Comparison of ENCODE assay signal across 23 cellular contexts in the genomic region with DNA sequence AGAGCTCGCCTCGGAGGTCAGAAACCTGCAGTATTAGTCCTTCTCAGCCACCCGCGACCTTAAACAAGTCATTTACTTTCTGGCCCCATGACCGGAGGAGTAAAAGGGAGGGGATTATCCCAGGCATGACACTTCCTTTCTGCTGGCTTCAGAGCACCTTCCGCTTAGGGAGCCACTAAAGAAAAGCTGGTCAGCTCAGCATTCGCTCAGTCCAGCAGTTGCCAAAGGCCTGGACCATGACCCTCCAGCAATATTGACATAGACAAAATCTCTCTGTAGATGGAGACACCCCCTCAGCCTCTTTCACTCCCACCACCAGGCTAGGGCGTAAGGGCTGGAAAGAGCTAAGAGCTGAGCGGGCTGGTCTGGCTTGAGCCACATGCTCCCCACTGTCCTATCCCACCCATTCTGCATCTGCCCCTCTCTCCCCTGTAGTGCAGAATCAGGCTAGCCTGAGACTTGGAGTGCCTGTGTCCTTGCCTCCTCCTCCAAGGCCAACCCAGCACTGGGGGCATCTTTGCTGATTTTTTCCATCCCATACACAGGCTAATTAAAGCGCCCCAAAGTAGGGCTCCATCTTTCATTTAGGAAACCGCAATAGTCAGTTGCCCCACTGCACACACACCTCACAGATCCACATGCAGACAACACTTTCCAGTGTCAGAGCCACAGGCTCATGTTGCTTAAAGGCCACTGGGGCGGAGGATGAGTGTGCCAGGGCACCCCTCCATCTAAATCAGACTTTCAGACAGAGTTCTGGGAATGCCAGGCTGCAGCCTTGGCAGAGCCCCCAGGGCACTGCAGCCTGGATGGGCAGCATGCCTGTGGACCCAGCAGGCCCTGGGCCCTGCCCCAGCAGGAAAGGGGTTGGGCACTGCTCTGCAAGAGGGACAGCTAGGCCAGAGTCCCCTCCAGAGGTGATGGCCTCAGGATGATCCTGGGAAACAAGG. TPM values are rescaled to one million over a fixed set of nuclear protein-coding genes. Genes with fewer than 3 reads are reported as not detected.
DNase-seq lines count a peak whose midpoint lies in the region; ATAC-seq, FAIRE-seq and TF ChIP-seq lines count a peak whose summit lies in the region.
"Had no signal": no experiment of that assay in that cellular context is flagged by ENCODE, and none has a peak within 500 bp of the region (broad histone marks: within the 10 kb centered on the region; RNA-seq: fewer than 3 reads in every experiment).

No MANE protein-coding gene starts in this region.

- no peak for TF ChIP-seq POLR2A in K562 (conservative IDR thresholded peaks at IDR 0.05)

- H3K27me3 ChIP-seq in K562 (ENCODE audit: control insufficient read depth in 2 of 2, insufficient read depth in 2 of 2, low read length in 2 of 2) (peaks cover 0 to 45% of the 10 kb centered on the region in 2 experiments; a peak in 3 of 5 replicates), neuronal stem cell (ENCODE audit: control insufficient read depth in 3 of 3, insufficient read depth in 3 of 3, low read depth in 1 of 3, low read length in 3 of 3) (peaks cover 0 to 17% (median 0%) of the 10 kb centered on the region in 3 experiments)
- H3K27me3 ChIP-seq: BLaER1 had no signal

- H3K79me1 ChIP-seq in neuronal stem cell (ENCODE audit: low read depth, low read length): no peaks in the 10 kb centered on the region

- H2BK5ac ChIP-seq in neuronal stem cell (ENCODE audit: low read length): no peak overlapping the region

- H2BK12ac ChIP-seq in neuronal stem cell (ENCODE audit: low read length): no peak overlapping the region

- TF ChIP-seq RAD21 in K562 (CRISPR knock-in tag; conservative IDR thresholded peaks at IDR 0.05 in 1 of 2, IDR thresholded peaks at IDR 0.05 in 1 of 2): no peak

- no peak overlapping the region for H3K9ac ChIP-seq in K562 (ENCODE audit: insufficient read depth in 1 of 2, low read depth in 2 of 2, low read length in 2 of 2)
- H3K9ac ChIP-seq in neuronal stem cell (ENCODE audit: low read depth, low read length, poor library complexity): peak overlapping the region; percentile 31
- H3K9ac ChIP-seq: BLaER1, GM23248 had no signal

- TF ChIP-seq CTCF in K562 (IDR thresholded peaks at IDR 0.05 in 2 of 3, conservative IDR thresholded peaks at IDR 0.05 in 1 of 3; ENCODE audit: insufficient read depth in 2 of 3, low read depth in 1 of 3, low read length in 3 of 3): no peak

- no peaks in the 10 kb centered on the region for H3K36me3 ChIP-seq in K562 (ENCODE audit: control insufficient read depth, insufficient read depth, low read length)
- H3K36me3 ChIP-seq in neuronal stem cell (replicated peaks in 1 of 2; ENCODE audit: control insufficient read depth in 2 of 2, insufficient read depth in 2 of 2, low read length in 2 of 2): no peaks in the 10 kb centered on the region
- H3K36me3 ChIP-seq: BLaER1 had no signal

- H3K36me3 Mint-ChIP-seq in activated naive CD4-positive, alpha-beta T cell treated with anti-CD3 and anti-CD28 coated beads for 36 hours (ENCODE audit: low read depth): no peaks in the 10 kb centered on the region
- H3K36me3 Mint-ChIP-seq: CD8-positive, alpha-beta T cell had no signal

- FAIRE-seq in K562 (lab: Jason Lieb, UNC): no peak
- FAIRE-seq: GM12892 had no signal

- H3K9me1 ChIP-seq in K562 (ENCODE audit: control insufficient read depth, insufficient read depth, low read length): no peaks in the 10 kb centered on the region

- no peak overlapping the region for H4K91ac ChIP-seq in neuronal stem cell (ENCODE audit: low read depth, low read length, poor library complexity)

- TF ChIP-seq EP300 in K562 (IDR thresholded peaks at IDR 0.05; ENCODE audit: low read length): no peak

- no peak overlapping the region for H3K27ac ChIP-seq in K562 (ENCODE audit: extremely low read depth, low read depth, low read length)
- H3K27ac ChIP-seq in neuronal stem cell (replicated peaks; ENCODE audit: low read length): no peak overlapping the region
- H3K27ac ChIP-seq: GM23248 had no signal

- H3K9me3 ChIP-seq in K562 (replicated peaks; ENCODE audit: control insufficient read depth, insufficient read depth, low read depth, low read length) (no peaks in the 10 kb centered on the region), neuronal stem cell (replicated peaks in 1 of 2; ENCODE audit: control insufficient read depth in 2 of 2, insufficient read depth in 1 of 2, low read depth in 1 of 2, low read length in 2 of 2) (no peaks in the 10 kb centered on the region)
- H3K9me3 ChIP-seq: BLaER1 had no signal

- intact Hi-C loops in K562 (cut with micrococcal nuclease): no loop called here
- intact Hi-C loops in activated naive CD4-positive, alpha-beta T cell treated with anti-CD3 and anti-CD28 coated beads for 36 hours (cut with micrococcal nuclease): no loop called here

- DNase-seq in Ammon's horn (ENCODE audit: low spot score) (peak; percentile 61), K562 (ENCODE audit: extremely low read depth in 1 of 4, low spot score in 3 of 4) (no peak), left kidney (ENCODE audit: low read depth, low spot score) (peak; percentile 44), neuronal stem cell (ENCODE audit: low spot score) (no peak), NCI-H2171 (lab: John Stamatoyannopoulos, UW) (no peak), NCI-H1930 (lab: John Stamatoyannopoulos, UW) (no peak)
- DNase-seq in activated naive CD4-positive, alpha-beta T cell treated with anti-CD3 and anti-CD28 coated beads for 36 hours: no peak
- DNase-seq: GF-D8, GM23248, Karpas-422, MM.1S, NCI-H1092 treated with DMSO at 0.1 percent for 48 hours, NCI-H2107, NCI-H226, NCI-H526, SIG-M5 had no signal

- peak overlapping the region; percentile 14 for H2AK5ac ChIP-seq in neuronal stem cell (ENCODE audit: low read depth, low read length)

- no peak overlapping the region for H3K27ac Mint-ChIP-seq in activated naive CD4-positive, alpha-beta T cell treated with anti-CD3 and anti-CD28 coated beads for 36 hours
- H3K27ac Mint-ChIP-seq: CD8-positive, alpha-beta T cell had no signal

- H3K4me3 ChIP-seq in K562 (no peak overlapping the region), neuronal stem cell (ENCODE audit: low read length in 2 of 2) (no peak overlapping the region)
- H3K4me3 ChIP-seq: BLaER1, GM23248 had no signal

- no peaks in the 10 kb centered on the region for H4K20me1 ChIP-seq in K562 (replicated peaks; ENCODE audit: control insufficient read depth, insufficient read depth, low read length)
- H4K20me1 ChIP-seq: BLaER1 had no signal

- H3K4me1 ChIP-seq in K562 (replicated peaks in 1 of 2; ENCODE audit: control insufficient read depth in 2 of 2, insufficient read depth in 2 of 2, low read length in 2 of 2) (no peaks in the 10 kb centered on the region; a peak in 1 of 5 replicates), neuronal stem cell (ENCODE audit: control insufficient read depth in 2 of 2, insufficient read depth in 1 of 2, low read depth in 1 of 2, low read length in 2 of 2) (peaks cover 0 to under 1% of the 10 kb centered on the region in 2 donors)

- no peak overlapping the region for H4K8ac ChIP-seq in neuronal stem cell (ENCODE audit: low read depth, low read length)

- ATAC-seq in K562: peak; percentile 24; the same call in 2 of the 3 replicates
- no peak for ATAC-seq in HG02678 (IDR thresholded peaks at IDR 0.05; ENCODE audit: unreplicated experiment)
- ATAC-seq: CD8-positive, alpha-beta T cell had no signal

- H3K23ac ChIP-seq in neuronal stem cell (ENCODE audit: low read depth, low read length, poor library complexity): no peak overlapping the region

- WGBS in K562 (ENCODE audit: insufficient coverage, low coverage, missing lambda C conversion rate): 9% methylated on average over 10 of the region's 12 CpGs
- WGBS in neuronal stem cell (ENCODE audit: extremely low coverage in 2 of 2, insufficient read length in 2 of 2, insufficient replicate concordance in 1 of 2), 2 donors: no CpG with 5 or more reads among the region's 12 CpGs

- peak overlapping the region; percentile 45 for H2BK15ac ChIP-seq in neuronal stem cell (ENCODE audit: low read length)

- H2BK120ac ChIP-seq in neuronal stem cell (ENCODE audit: low read depth, low read length): no peak overlapping the region

- no peak overlapping the region for H2AFZ ChIP-seq in K562 (ENCODE audit: low read depth, low read length)
- H2AFZ ChIP-seq in neuronal stem cell (ENCODE audit: low read length): no peak overlapping the region
- H2AFZ ChIP-seq: GM23248 had no signal

- no peak overlapping the region for H3K4me3 Mint-ChIP-seq in activated naive CD4-positive, alpha-beta T cell treated with anti-CD3 and anti-CD28 coated beads for 36 hours
- H3K4me3 Mint-ChIP-seq: CD8-positive, alpha-beta T cell had no signal

- H3K4me1 Mint-ChIP-seq in activated naive CD4-positive, alpha-beta T cell treated with anti-CD3 and anti-CD28 coated beads for 36 hours (ENCODE audit: low read depth): peaks cover 5% of the 10 kb centered on the region

- H3K4ac ChIP-seq in neuronal stem cell (ENCODE audit: low read length): no peak overlapping the region

- H3K27me3 Mint-ChIP-seq in activated naive CD4-positive, alpha-beta T cell treated with anti-CD3 and anti-CD28 coated beads for 36 hours (ENCODE audit: low read depth): no peaks in the 10 kb centered on the region

- POLR2A ChIA-PET in K562 (lab: Yijun Ruan, JAX): interaction anchor here (0.5 to 0.9 kb wide), 2 partner anchors 26 to 145 kb away, joined by 3 to 7 read pairs; a partner anchor contains a TSS

- H3K4me2 ChIP-seq in K562 (ENCODE audit: insufficient read depth, low read length): no peak overlapping the region
- H3K4me2 ChIP-seq in neuronal stem cell (ENCODE audit: insufficient read depth, low read length, poor library complexity, severe bottlenecking): no peak overlapping the region

- in situ Hi-C loops in K562 (cut with MboI): no loop called here

- H3K18ac ChIP-seq in neuronal stem cell (ENCODE audit: low read length): no peak overlapping the region

- no TSS peak for BruUV-seq in K562 (replicated peaks; lab: Mats Ljungman, UMichigan)

- H3K79me2 ChIP-seq in K562 (ENCODE audit: control insufficient read depth, insufficient read depth, low read length): no peaks in the 10 kb centered on the region

- H3K9me3 Mint-ChIP-seq in activated naive CD4-positive, alpha-beta T cell treated with anti-CD3 and anti-CD28 coated beads for 36 hours: no peaks in the 10 kb centered on the region
- H3K9me3 Mint-ChIP-seq: CD8-positive, alpha-beta T cell had no signal

- CTCF ChIA-PET in K562 (lab: Yijun Ruan, JAX; ENCODE audit: low intra/inter-chr PET ratio): no interaction called here
- CTCF ChIA-PET in activated naive CD4-positive, alpha-beta T cell treated with anti-CD3 and anti-CD28 coated beads for 36 hours (lab: Charles Lee): interaction anchor here (0.6 to 2.6 kb wide), 3 partner anchors 9 to 518 kb away, joined by 4 to 14 read pairs (median 6); no protein-coding TSS in a partner anchor

- H3K14ac ChIP-seq in neuronal stem cell (ENCODE audit: low read length): no peak overlapping the region

RNA-seq across cellular contexts. Expression of a gene that starts 4.0 kb away (rescaled TPM):
- total RNA-seq in K562 (2011; cell fraction: chromatin; rRNA removed; ENCODE audit: low replicate concordance): not detected in 2 replicates
- total RNA-seq in K562 (2011; cell fraction: nucleolus; rRNA removed): 0.17 TPM in 1 of 2 replicates, not detected in the other
- total RNA-seq in K562 (2011; cell fraction: nucleoplasm; rRNA removed): not detected in 2 replicates
- total RNA-seq in K562 (2014; rRNA removed): not detected in 2 replicates
- total RNA-seq in K562 (2014; rRNA removed; fragmentation: Illumina TruSeq; extraction: Trizol): not detected in 2 replicates
- not detected in 2 replicates for total RNA-seq in K562 (2015; rRNA removed; fragmentation: Illumina TruSeq; extraction: Trizol)
- not detected in 2 replicates for total RNA-seq in K562 (2021)
- not detected in 2 replicates for polyA plus RNA-seq in K562 (2011; rRNA removed)
- polyA plus RNA-seq in K562 (2011; cell fraction: cytosol; rRNA removed): not detected in 2 replicates
- not detected in 2 replicates for polyA plus RNA-seq in K562 (2011; cell fraction: nucleus; rRNA removed)
- polyA plus RNA-seq in K562 (2012): 0.03 and 0.04 TPM in 2 replicates
- polyA plus RNA-seq in K562 (2014; fragmentation: Illumina TruSeq; extraction: Trizol): not detected in 2 replicates
- not detected for polyA plus RNA-seq in K562 (2014; fragmentation: Nextera tagmentation; extraction: Ambion mirVana)
- not detected in 2 replicates for polyA plus RNA-seq in K562 (2014; rRNA removed)
- polyA minus RNA-seq in K562 (2011; rRNA and poly(A)+ RNA removed): not detected in 2 replicates
- not detected in 2 replicates for polyA minus RNA-seq in K562 (2011; cell fraction: cytosol; rRNA and poly(A)+ RNA removed)
- not detected in 2 replicates for polyA minus RNA-seq in K562 (2011; cell fraction: nucleus; rRNA and poly(A)+ RNA removed)
- polyA plus RNA-seq in neuronal stem cell (2013, experiment 1 of 2): not detected
- not detected for polyA plus RNA-seq in neuronal stem cell (2013, experiment 2 of 2)
- not detected for total RNA-seq in activated naive CD4-positive, alpha-beta T cell treated with anti-CD3 and anti-CD28 coated beads for 36 hours
- total RNA-seq: A172; CD8-positive, alpha-beta T cell; Daoy; GM23248; OCI-LY7 had no signal
- polyA plus RNA-seq: GM23248 had no signal

RNA-seq across cellular contexts. Expression of a gene that starts 15.6 kb away (rescaled TPM):
- 0.19 and 1.2 TPM in 2 replicates for total RNA-seq in K562 (2011; cell fraction: chromatin; rRNA removed; ENCODE audit: low replicate concordance)
- total RNA-seq in K562 (2011; cell fraction: nucleolus; rRNA removed): 0.13 and 0.17 TPM in 2 replicates
- total RNA-seq in K562 (2011; cell fraction: nucleoplasm; rRNA removed): 0.23 and 0.37 TPM in 2 replicates
- total RNA-seq in K562 (2014; rRNA removed) (not detected in 2 replicates), K562 (2014; rRNA removed; fragmentation: Illumina TruSeq; extraction: Trizol) (not detected in 2 replicates), K562 (2015; rRNA removed; fragmentation: Illumina TruSeq; extraction: Trizol) (0.04 TPM in 1 of 2 replicates, not detected in the other), K562 (2021) (0.11 TPM in 1 of 2 replicates, not detected in the other)
- polyA plus RNA-seq in K562 (2011; rRNA removed) (0.05 TPM in 1 of 2 replicates, not detected in the other), K562 (2014; fragmentation: Illumina TruSeq; extraction: Trizol) (0.01 TPM in 1 of 2 replicates, not detected in the other), K562 (2014; fragmentation: Nextera tagmentation; extraction: Ambion mirVana) (not detected), K562 (2014; rRNA removed) (0.07 TPM in 2 replicates)
- 0.01 and 0.06 TPM in 2 replicates for polyA plus RNA-seq in K562 (2011; cell fraction: cytosol; rRNA removed)
- polyA plus RNA-seq in K562 (2011; cell fraction: nucleus; rRNA removed): 0.93 and 0.94 TPM in 2 replicates
- polyA plus RNA-seq in K562 (2012): 0.10 and 0.11 TPM in 2 replicates
- not detected in 2 replicates for polyA minus RNA-seq in K562 (2011; rRNA and poly(A)+ RNA removed)
- polyA minus RNA-seq in K562 (2011; cell fraction: cytosol; rRNA and poly(A)+ RNA removed): not detected in 2 replicates
- polyA minus RNA-seq in K562 (2011; cell fraction: nucleus; rRNA and poly(A)+ RNA removed): 0.11 and 0.13 TPM in 2 replicates
- 0.96 TPM for polyA plus RNA-seq in neuronal stem cell (2013, experiment 1 of 2)
- polyA plus RNA-seq in neuronal stem cell (2013, experiment 2 of 2): 0.98 TPM
- under 1 TPM; 0.48 to 0.99 TPM for total RNA-seq in activated naive CD4-positive, alpha-beta T cell treated with anti-CD3 and anti-CD28 coated beads for 36 hours
- total RNA-seq: GM23248 had no signal
- polyA plus RNA-seq: GM23248 had no signal

RNA-seq across cellular contexts. Expression of a gene that starts 26.7 kb away (rescaled TPM):
- 21.3 and 53.1 TPM in 2 replicates for total RNA-seq in K562 (2011; cell fraction: chromatin; rRNA removed; ENCODE audit: low replicate concordance)
- total RNA-seq in K562 (2011; cell fraction: nucleolus; rRNA removed): 37.5 and 48.6 TPM in 2 replicates
- 33.7 and 39.2 TPM in 2 replicates for total RNA-seq in K562 (2011; cell fraction: nucleoplasm; rRNA removed)
- total RNA-seq in K562 (2014; rRNA removed) (30.4 and 37.6 TPM in 2 replicates), K562 (2014; rRNA removed; fragmentation: Illumina TruSeq; extraction: Trizol) (12.0 and 13.6 TPM in 2 replicates), K562 (2015; rRNA removed; fragmentation: Illumina TruSeq; extraction: Trizol) (15.9 TPM in 2 replicates), K562 (2021) (55.8 and 60.9 TPM in 2 replicates)
- polyA plus RNA-seq in K562 (2011; rRNA removed) (33.8 and 39.5 TPM in 2 replicates), K562 (2014; fragmentation: Illumina TruSeq; extraction: Trizol) (42.5 and 58.2 TPM in 2 replicates), K562 (2014; fragmentation: Nextera tagmentation; extraction: Ambion mirVana) (1 to 10 TPM; 3.3 to 6.6 TPM), K562 (2014; rRNA removed) (50.1 and 52.8 TPM in 2 replicates)
- 53.3 and 74.4 TPM in 2 replicates for polyA plus RNA-seq in K562 (2011; cell fraction: cytosol; rRNA removed)
- 45.9 and 59.9 TPM in 2 replicates for polyA plus RNA-seq in K562 (2011; cell fraction: nucleus; rRNA removed)
- polyA plus RNA-seq in K562 (2012): 32.5 and 132 TPM in 2 replicates
- polyA minus RNA-seq in K562 (2011; rRNA and poly(A)+ RNA removed): 16.1 and 23.4 TPM in 2 replicates
- 30.5 and 32.9 TPM in 2 replicates for polyA minus RNA-seq in K562 (2011; cell fraction: cytosol; rRNA and poly(A)+ RNA removed)
- 16.2 and 19.1 TPM in 2 replicates for polyA minus RNA-seq in K562 (2011; cell fraction: nucleus; rRNA and poly(A)+ RNA removed)
- polyA plus RNA-seq in neuronal stem cell (2013, experiment 1 of 2): 15.2 TPM
- polyA plus RNA-seq in neuronal stem cell (2013, experiment 2 of 2): 15.1 TPM
- total RNA-seq in activated naive CD4-positive, alpha-beta T cell treated with anti-CD3 and anti-CD28 coated beads for 36 hours: 100 to 1,000 TPM; 117 TPM

RNA-seq across cellular contexts. Expression of a gene that starts 47.2 kb away (rescaled TPM):
- total RNA-seq in K562 (2011; cell fraction: chromatin; rRNA removed; ENCODE audit: low replicate concordance): 36.2 and 69.8 TPM in 2 replicates
- total RNA-seq in K562 (2011; cell fraction: nucleolus; rRNA removed): 39.9 and 42.9 TPM in 2 replicates
- total RNA-seq in K562 (2011; cell fraction: nucleoplasm; rRNA removed): 35.7 and 38.2 TPM in 2 replicates
- total RNA-seq in K562 (2014; rRNA removed) (39.8 and 53.8 TPM in 2 replicates), K562 (2014; rRNA removed; fragmentation: Illumina TruSeq; extraction: Trizol) (23.6 and 25.8 TPM in 2 replicates), K562 (2015; rRNA removed; fragmentation: Illumina TruSeq; extraction: Trizol) (33.9 and 36.6 TPM in 2 replicates), K562 (2021) (32.6 and 36.4 TPM in 2 replicates)
- polyA plus RNA-seq in K562 (2011; rRNA removed) (37.8 and 38.4 TPM in 2 replicates), K562 (2014; fragmentation: Illumina TruSeq; extraction: Trizol) (42.2 and 43.9 TPM in 2 replicates), K562 (2014; fragmentation: Nextera tagmentation; extraction: Ambion mirVana) (1 to 10 TPM; 8.5 to 9.2 TPM), K562 (2014; rRNA removed) (41.1 and 46.2 TPM in 2 replicates)
- 42.5 and 49.6 TPM in 2 replicates for polyA plus RNA-seq in K562 (2011; cell fraction: cytosol; rRNA removed)
- 43.0 and 49.6 TPM in 2 replicates for polyA plus RNA-seq in K562 (2011; cell fraction: nucleus; rRNA removed)
- polyA plus RNA-seq in K562 (2012): 31.7 and 46.8 TPM in 2 replicates
- polyA minus RNA-seq in K562 (2011; rRNA and poly(A)+ RNA removed): 30.3 and 36.6 TPM in 2 replicates
- 20.1 and 22.3 TPM in 2 replicates for polyA minus RNA-seq in K562 (2011; cell fraction: cytosol; rRNA and poly(A)+ RNA removed)
- polyA minus RNA-seq in K562 (2011; cell fraction: nucleus; rRNA and poly(A)+ RNA removed): 16.6 and 29.7 TPM in 2 replicates
- polyA plus RNA-seq in neuronal stem cell (2013, experiment 1 of 2): 31.3 TPM
- polyA plus RNA-seq in neuronal stem cell (2013, experiment 2 of 2): 30.9 TPM
- 10 to 100 TPM; 79.4 to 84.0 TPM for total RNA-seq in activated naive CD4-positive, alpha-beta T cell treated with anti-CD3 and anti-CD28 coated beads for 36 hours

RNA-seq across cellular contexts. Expression of a gene that starts 47.3 kb away (rescaled TPM):
- total RNA-seq in K562 (2011; cell fraction: chromatin; rRNA removed; ENCODE audit: low replicate concordance): 1.1 and 2.4 TPM in 2 replicates
- total RNA-seq in K562 (2011; cell fraction: nucleolus; rRNA removed): 2.3 and 2.8 TPM in 2 replicates
- 2.3 and 3.1 TPM in 2 replicates for total RNA-seq in K562 (2011; cell fraction: nucleoplasm; rRNA removed)
- 2.2 and 2.4 TPM in 2 replicates for total RNA-seq in K562 (2014; rRNA removed)
- total RNA-seq in K562 (2014; rRNA removed; fragmentation: Illumina TruSeq; extraction: Trizol): 0.48 and 0.65 TPM in 2 replicates
- 1.5 and 1.8 TPM in 2 replicates for total RNA-seq in K562 (2015; rRNA removed; fragmentation: Illumina TruSeq; extraction: Trizol)
- 2.4 and 2.7 TPM in 2 replicates for total RNA-seq in K562 (2021)
- polyA plus RNA-seq in K562 (2011; rRNA removed): 1.0 and 1.5 TPM in 2 replicates
- polyA plus RNA-seq in K562 (2011; cell fraction: cytosol; rRNA removed): 1.5 and 4.1 TPM in 2 replicates
- polyA plus RNA-seq in K562 (2011; cell fraction: nucleus; rRNA removed): 1.2 and 1.7 TPM in 2 replicates
- 0.95 and 2.1 TPM in 2 replicates for polyA plus RNA-seq in K562 (2012)
- polyA plus RNA-seq in K562 (2014; fragmentation: Illumina TruSeq; extraction: Trizol): 1.0 and 1.5 TPM in 2 replicates
- polyA plus RNA-seq in K562 (2014; fragmentation: Nextera tagmentation; extraction: Ambion mirVana): under 1 TPM in 1 of 2 experiments, not detected in 1; 0.07 TPM
- 1.9 and 2.0 TPM in 2 replicates for polyA plus RNA-seq in K562 (2014; rRNA removed)
- polyA minus RNA-seq in K562 (2011; rRNA and poly(A)+ RNA removed): 0.74 and 1.0 TPM in 2 replicates
- 0.57 and 0.73 TPM in 2 replicates for polyA minus RNA-seq in K562 (2011; cell fraction: cytosol; rRNA and poly(A)+ RNA removed)
- 1.3 and 3.0 TPM in 2 replicates for polyA minus RNA-seq in K562 (2011; cell fraction: nucleus; rRNA and poly(A)+ RNA removed)
- polyA plus RNA-seq in neuronal stem cell (2013, experiment 1 of 2): 1.2 TPM
- polyA plus RNA-seq in neuronal stem cell (2013, experiment 2 of 2): 0.97 TPM
- total RNA-seq in activated naive CD4-positive, alpha-beta T cell treated with anti-CD3 and anti-CD28 coated beads for 36 hours: 1 to 10 TPM; 1.7 to 1.9 TPM
- total RNA-seq: A172 had no signal

Comparison
In these comparisons a context has a peak if more than half of its experiments do, and no peak if none do; other contexts are left out.
1. DNase-seq: peak in Ammon's horn (single experiment) and left kidney (single experiment); none in K562 (0 of 4), neuronal stem cell (single experiment), activated naive CD4-positive, alpha-beta T cell treated with anti-CD3 and anti-CD28 coated beads for 36 hours (single experiment), NCI-H2171 (single experiment) and NCI-H1930 (0 of 2).